In genomic region chr3:171184372-171184771, GRCh38 we compare ENCODE assay signal across 11 cellular contexts.
DNase-seq lines count a peak whose midpoint lies in the region; ATAC-seq, FAIRE-seq and TF ChIP-seq lines count a peak whose summit lies in the region.
"Had no signal": no experiment of that assay in that cellular context is flagged by ENCODE, and none has a peak within 500 bp of the region (broad histone marks: within the 10 kb centered on the region; RNA-seq: fewer than 3 reads in every experiment).

No MANE protein-coding gene starts in this region.

- DNase-seq in CD1c-positive myeloid dendritic cell (ENCODE audit: extremely low spot score) (peak; percentile 20), T1000 (lab: John Stamatoyannopoulos, UW) (no peak), GM12892 (ENCODE audit: insufficient read length) (no peak)
- no peak for DNase-seq in naive thymus-derived CD4-positive, alpha-beta T cell
- DNase-seq in activated effector memory CD4-positive, alpha-beta T cell treated with Interleukin-2 at 50 U/mL for 16 hours: no peak

- intact Hi-C loops in naive thymus-derived CD4-positive, alpha-beta T cell (cut with micrococcal nuclease): no loop called here

- H3K27ac Mint-ChIP-seq in naive thymus-derived CD4-positive, alpha-beta T cell: peak overlapping the region in 2 of 9 donors; percentile 28 to 46

- H3K4me1 Mint-ChIP-seq in naive thymus-derived CD4-positive, alpha-beta T cell: peaks cover 27 to 52% (median 47%) of the 10 kb centered on the region in 7 donors

- POLR2A ChIA-PET in naive thymus-derived CD4-positive, alpha-beta T cell (lab: Charles Lee): no interaction called here

- no peak for FAIRE-seq in GM12892 (lab: Jason Lieb, UNC)
- FAIRE-seq: islet of Langerhans had no signal

- peaks cover 0 to 30% (median 0%) of the 10 kb centered on the region in 3 experiments for H3K36me3 ChIP-seq in naive thymus-derived CD4-positive, alpha-beta T cell (ENCODE audit: control insufficient read depth in 2 of 3, insufficient read depth in 3 of 3, low read length in 3 of 3)

- peaks cover 17 to 45% (median 39%) of the 10 kb centered on the region in 5 donors for H3K36me3 Mint-ChIP-seq in naive thymus-derived CD4-positive, alpha-beta T cell

- no peak for TF ChIP-seq POLR2A in GM12892 (IDR thresholded peaks at IDR 0.05; ENCODE audit: low read depth, low read length)

- no peaks in the 10 kb centered on the region for H3K27me3 ChIP-seq in naive thymus-derived CD4-positive, alpha-beta T cell (ENCODE audit: control insufficient read depth in 2 of 2, insufficient read depth in 2 of 2, low read length in 2 of 2)

- ATAC-seq in GM18907 (IDR thresholded peaks at IDR 0.05; ENCODE audit: unreplicated experiment) (peak; percentile 77), HG02642 (IDR thresholded peaks at IDR 0.05; ENCODE audit: poor library complexity, unreplicated experiment) (peak; percentile 78), HG03521 (IDR thresholded peaks at IDR 0.05; ENCODE audit: unreplicated experiment) (peak; percentile 79)
- no peak for ATAC-seq in naive thymus-derived CD4-positive, alpha-beta T cell

- H3K27me3 Mint-ChIP-seq in naive thymus-derived CD4-positive, alpha-beta T cell: no peaks in the 10 kb centered on the region

- H3K4me1 ChIP-seq in naive thymus-derived CD4-positive, alpha-beta T cell (ENCODE audit: control insufficient read depth in 2 of 2, insufficient read depth in 2 of 2, low read length in 2 of 2): no peaks in the 10 kb centered on the region

- H3K27ac ChIP-seq in naive thymus-derived CD4-positive, alpha-beta T cell (ENCODE audit: low read depth, low read length): no peak overlapping the region
- H3K27ac ChIP-seq: C4-2B, epithelial cell of prostate had no signal

- CTCF ChIA-PET in naive thymus-derived CD4-positive, alpha-beta T cell (lab: Charles Lee): no interaction called here

- H3K4me3 ChIP-seq in naive thymus-derived CD4-positive, alpha-beta T cell (ENCODE audit: low read length): no peak overlapping the region

- no peaks in the 10 kb centered on the region for H3K9me3 ChIP-seq in naive thymus-derived CD4-positive, alpha-beta T cell (ENCODE audit: control insufficient read depth in 2 of 3, low read length in 3 of 3)

- peaks cover 0 to 3% (median 0%) of the 10 kb centered on the region in 11 donors for H3K9me3 Mint-ChIP-seq in naive thymus-derived CD4-positive, alpha-beta T cell

- peak overlapping the region in 1 of 10 donors; percentile 13 for H3K4me3 Mint-ChIP-seq in naive thymus-derived CD4-positive, alpha-beta T cell
